In genomic region chr17:45425125-45425983, GRCh38 we compare ENCODE assay signal across 9 cellular contexts. TPM values are rescaled to one million over a fixed set of nuclear protein-coding genes. Genes with fewer than 3 reads are reported as not detected.
A peak's percentile ranks its signal among the peaks of the same experiment; 100 is the strongest.
DNase-seq lines count a peak whose midpoint lies in the region; ATAC-seq lines count a peak whose summit lies in the region.
"Had no signal": no experiment of that assay in that cellular context is flagged by ENCODE, and none has a peak within 500 bp of the region (broad histone marks: within the 10 kb centered on the region; RNA-seq: fewer than 3 reads in every experiment).

No MANE protein-coding gene starts in this region.

- DNase-seq in NCI-H2081 (lab: John Stamatoyannopoulos, UW) (peak; percentile 65 to 78), amniotic stem cell (lab: John Stamatoyannopoulos, UW) (peak; percentile 72), iris pigment epithelial cell (ENCODE audit: low read depth) (peak; percentile 72), head of caudate nucleus (no peak), cerebellar nuclear complex (lab: John Stamatoyannopoulos, UW) (no peak)
- no peak for DNase-seq in natural killer cell treated with Interleukin-12 subunit alpha and Interleukin-12 subunit beta and Interleukin-15 and Interleukin-18, amount 100 ng/mL, for 72 hours (ENCODE audit: low spot score)

- H3K9ac ChIP-seq in ES-I3 (ENCODE audit: low read depth, low read length), result peak overlapping the region; percentile 62

- H3K4me3 ChIP-seq in urinary bladder (ENCODE audit: low read depth, low read length), result no peak overlapping the region
- H3K4me3 ChIP-seq: SJSA1 had no signal

- H3K27me3 Mint-ChIP-seq in natural killer cell treated with Interleukin-12 subunit alpha and Interleukin-12 subunit beta and Interleukin-15 and Interleukin-18, amount 100 ng/mL, for 72 hours, result no peaks in the 10 kb centered on the region

- 51% methylated on average over 18 of the region's 18 CpGs for WGBS in urinary bladder

- no peaks in the 10 kb centered on the region for H3K9me3 Mint-ChIP-seq in natural killer cell treated with Interleukin-12 subunit alpha and Interleukin-12 subunit beta and Interleukin-15 and Interleukin-18, amount 100 ng/mL, for 72 hours

- H3K4me1 Mint-ChIP-seq in natural killer cell treated with Interleukin-12 subunit alpha and Interleukin-12 subunit beta and Interleukin-15 and Interleukin-18, amount 100 ng/mL, for 72 hours (ENCODE audit: low read depth in 2 of 2), result peaks cover 15 to 17% of the 10 kb centered on the region in 2 donors

- H3K36me3 Mint-ChIP-seq in natural killer cell treated with Interleukin-12 subunit alpha and Interleukin-12 subunit beta and Interleukin-15 and Interleukin-18, amount 100 ng/mL, for 72 hours, result no peaks in the 10 kb centered on the region

- H3K9me3 ChIP-seq in ES-I3 (ENCODE audit: control insufficient read depth, insufficient read depth, low read length), result no peaks in the 10 kb centered on the region
- H3K9me3 ChIP-seq: SJSA1 had no signal

- intact Hi-C loops in head of caudate nucleus (cut with DNase I), result no loop called here

- no peak overlapping the region for H3K4me3 Mint-ChIP-seq in natural killer cell treated with Interleukin-12 subunit alpha and Interleukin-12 subunit beta and Interleukin-15 and Interleukin-18, amount 100 ng/mL, for 72 hours

- peak overlapping the region; percentile 80 for H3K27ac ChIP-seq in urinary bladder (ENCODE audit: low read depth)
- H3K27ac ChIP-seq: SJSA1 had no signal

- peaks cover 12% of the 10 kb centered on the region; the same call in 1 of the 2 replicates for H3K4me1 ChIP-seq in ES-I3 (ENCODE audit: insufficient read depth, low read length)
- H3K4me1 ChIP-seq in urinary bladder (ENCODE audit: insufficient read depth), result no peaks in the 10 kb centered on the region
- H3K4me1 ChIP-seq: SJSA1 had no signal

- H3K36me3 ChIP-seq in ES-I3 (ENCODE audit: insufficient read depth, low read length) (no peaks in the 10 kb centered on the region), urinary bladder (ENCODE audit: insufficient read depth) (peaks cover 2% of the 10 kb centered on the region)
- H3K36me3 ChIP-seq: SJSA1 had no signal

- no peak for ATAC-seq in natural killer cell treated with Interleukin-12 subunit alpha and Interleukin-12 subunit beta and Interleukin-15 and Interleukin-18, amount 100 ng/mL, for 72 hours

- no peak overlapping the region for H3K27ac Mint-ChIP-seq in natural killer cell treated with Interleukin-12 subunit alpha and Interleukin-12 subunit beta and Interleukin-15 and Interleukin-18, amount 100 ng/mL, for 72 hours

RNA-seq across cellular contexts. Expression of gene ARHGAP27, which starts 7.3 kb away (rescaled TPM):
- 12.9 TPM for total RNA-seq in urinary bladder
- polyA plus RNA-seq in urinary bladder, result 21.8 TPM
- total RNA-seq in natural killer cell treated with Interleukin-12 subunit alpha and Interleukin-12 subunit beta and Interleukin-15 and Interleukin-18, amount 100 ng/mL, for 72 hours, result 100 to 1,000 TPM in 1 of 2 donors, 10 to 100 TPM in 1; 79.1 to 102 TPM

Comparison
In these comparisons a context has a peak if more than half of its experiments do, and no peak if none do; other contexts are left out.
1. DNase-seq: peak in NCI-H2081 (2 of 2), amniotic stem cell (single experiment) and iris pigment epithelial cell (single experiment); none in head of caudate nucleus (0 of 42), cerebellar nuclear complex (0 of 2) and natural killer cell treated with Interleukin-12 subunit alpha and Interleukin-12 subunit beta and Interleukin-15 and Interleukin-18, amount 100 ng/mL, for 72 hours (single experiment).